ENCODE assay signal across 8 cellular contexts in genomic region chr3:10010546-10011465, GRCh38. TPM values are rescaled to one million over a fixed set of nuclear protein-coding genes. Genes with fewer than 3 reads are reported as not detected.
DNase-seq lines count a peak whose midpoint lies in the region; ATAC-seq, FAIRE-seq and TF ChIP-seq lines count a peak whose summit lies in the region.

No MANE protein-coding gene starts in this region.

- ATAC-seq in GM18867 (IDR thresholded peaks at IDR 0.05; ENCODE audit: unreplicated experiment) (peak; percentile 90), HG03066 (IDR thresholded peaks at IDR 0.05; ENCODE audit: low read depth, unreplicated experiment) (peak; percentile 80)

- H3K4me3 ChIP-seq in WI38 (ENCODE audit: low read depth, low read length) (peak overlapping the region; percentile 66), bronchial epithelial cell (ENCODE audit: low read depth, low read length) (peak overlapping the region; percentile 59), small intestine (ENCODE audit: low read depth in 1 of 2, low read length in 2 of 2) (peak overlapping the region; percentile 48 to 54)

- TF ChIP-seq CTCF in WI38 (IDR thresholded peaks at IDR 0.05; ENCODE audit: low read depth, low read length) (no peak), bronchial epithelial cell (IDR thresholded peaks at IDR 0.05; ENCODE audit: insufficient read depth, low read length, severe bottlenecking) (no peak)

- H3K9me3 Mint-ChIP-seq in immature natural killer cell: no peaks in the 10 kb centered on the region

- H3K27ac Mint-ChIP-seq in immature natural killer cell: peak overlapping the region in 3 of 6 donors; percentile 66 to 72 (median 71)

- peak overlapping the region in 1 of 2 donors; percentile 39 for H3K27ac ChIP-seq in small intestine (ENCODE audit: low read depth in 1 of 2, low read length in 1 of 2)

- H3K36me3 Mint-ChIP-seq in immature natural killer cell: no peaks in the 10 kb centered on the region

- H3K27me3 ChIP-seq in bronchial epithelial cell (ENCODE audit: control insufficient read depth, insufficient read depth, low read length): no peaks in the 10 kb centered on the region
- H3K27me3 ChIP-seq in small intestine (ENCODE audit: control insufficient read depth in 2 of 2, insufficient read depth in 2 of 2, low read length in 2 of 2): no peaks in the 10 kb centered on the region

- no peaks in the 10 kb centered on the region for H3K9me3 ChIP-seq in small intestine (ENCODE audit: control insufficient read depth, low read depth)

- H3K36me3 ChIP-seq in bronchial epithelial cell (ENCODE audit: control insufficient read depth, insufficient read depth, low read length) (no peaks in the 10 kb centered on the region), small intestine (ENCODE audit: control insufficient read depth in 2 of 2, insufficient read depth in 2 of 2, low read length in 2 of 2) (no peaks in the 10 kb centered on the region)

- DNase-seq in ACHN (peak; percentile 85), NCI-H2171 treated with DMSO at 0.1 percent for 48 hours (lab: John Stamatoyannopoulos, UW) (peak; percentile 57), bronchial epithelial cell (ENCODE audit: low read depth) (peak; percentile 89), immature natural killer cell (peak; percentile 88 to 90 (median 89)), small intestine (peak; percentile 94)

- peaks cover 2 to 3% of the 10 kb centered on the region in 2 donors for H3K4me1 ChIP-seq in small intestine (ENCODE audit: control insufficient read depth in 2 of 2, insufficient read depth in 1 of 2, low read depth in 1 of 2, low read length in 1 of 2)

- H3K27me3 Mint-ChIP-seq in immature natural killer cell (ENCODE audit: low read depth in 3 of 3): peaks cover 0 to 3% (median 2%) of the 10 kb centered on the region in 3 donors

- WGBS in small intestine, 3 donors: 2% methylated on average over 31 to 60 of the region's 60 CpGs

- in situ Hi-C loops in ACHN (cut with HindIII; ENCODE audit: low pct_ligation_motif_present, low pct_unique_long_range_greater_than_20kb, low sequenced_read_pairs): no loop called here

- FAIRE-seq in bronchial epithelial cell (lab: Jason Lieb, UNC) (no peak), small intestine (lab: Jason Lieb, UNC) (no peak)

- peaks cover 25 to 34% of the 10 kb centered on the region in 2 donors for H3K4me1 Mint-ChIP-seq in immature natural killer cell

- peak overlapping the region; percentile 47 to 77 (median 73) for H3K4me3 Mint-ChIP-seq in immature natural killer cell

RNA-seq across cellular contexts. Expression of gene FANCD2, which starts 15.4 kb away (rescaled TPM):
- 2.1 and 2.6 TPM in 2 replicates for total RNA-seq in bronchial epithelial cell
- 1 to 10 TPM; 2.4 to 4.0 (median 2.8) TPM for polyA plus RNA-seq in immature natural killer cell
- 1 to 10 TPM in 2 of 3 donors, under 1 TPM in 1; 0.45 to 7.5 (median 1.4) TPM for polyA plus RNA-seq in small intestine

RNA-seq across cellular contexts. Expression of gene EMC3, which starts 24.2 kb away (rescaled TPM):
- total RNA-seq in bronchial epithelial cell: 48.1 and 49.5 TPM in 2 replicates
- 100 to 1,000 TPM in 1 of 3 donors, 10 to 100 TPM in 2; 85.7 to 107 (median 89.0) TPM for polyA plus RNA-seq in immature natural killer cell
- 10 to 100 TPM; 21.9 to 74.6 (median 27.5) TPM for polyA plus RNA-seq in small intestine

RNA-seq across cellular contexts. Expression of gene PRRT3, which starts 58.6 kb away (rescaled TPM):
- 0.26 and 0.38 TPM in 2 replicates for total RNA-seq in bronchial epithelial cell
- 1 to 10 TPM in 2 of 3 donors, under 1 TPM in 1; 0.32 to 3.4 (median 1.8) TPM for polyA plus RNA-seq in immature natural killer cell
- polyA plus RNA-seq in small intestine: under 1 TPM; 0.45 to 0.84 (median 0.81) TPM
